Comparison of ENCODE assay signal across 8 cellular contexts in the genomic region with DNA sequence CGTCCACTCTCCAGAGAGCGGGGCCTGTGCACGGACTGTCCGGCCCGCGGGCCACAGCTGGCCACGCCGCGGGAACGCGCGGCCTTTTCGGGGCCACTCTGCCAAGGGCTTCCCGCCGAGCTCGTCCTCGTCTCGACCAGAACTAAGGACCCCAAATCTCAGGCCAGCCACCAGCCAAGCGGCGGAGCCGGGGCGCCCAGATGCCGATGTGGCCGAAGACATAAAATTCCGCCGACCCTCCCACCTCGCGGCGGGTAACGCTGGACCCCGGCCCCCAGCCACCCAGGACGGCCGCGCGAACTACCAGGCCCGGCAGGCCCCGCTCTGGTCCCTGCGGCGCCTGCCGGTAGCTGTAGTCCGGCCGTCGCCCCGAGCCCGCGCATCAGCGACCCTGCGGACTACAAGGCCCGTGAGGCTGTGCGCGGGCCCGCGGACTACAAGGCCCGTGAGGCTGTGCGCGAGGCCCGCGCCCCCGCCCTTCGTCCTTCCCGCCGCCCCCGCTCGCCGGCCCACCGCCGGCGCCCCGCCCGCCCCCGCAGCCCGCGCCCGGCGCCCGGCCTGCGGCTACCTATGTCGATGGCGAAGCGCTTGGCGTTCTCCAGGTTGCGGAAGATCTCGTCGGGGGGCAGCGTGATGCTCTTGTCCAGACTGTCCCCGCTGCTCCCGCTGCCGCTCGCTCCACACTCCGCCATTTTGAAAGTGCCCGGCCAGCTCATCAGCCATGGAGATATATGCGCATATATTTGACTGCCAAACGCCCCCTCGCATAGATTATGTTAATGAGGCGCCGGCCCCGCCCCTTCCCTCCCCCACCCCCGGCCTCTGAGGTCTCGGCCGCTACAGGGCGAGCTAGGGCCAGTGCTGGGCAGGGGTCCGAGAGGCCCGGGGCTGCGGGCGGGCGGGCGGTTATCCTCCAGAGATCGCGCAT. TPM values are rescaled to one million over a fixed set of nuclear protein-coding genes. Genes with fewer than 3 reads are reported as not detected.
DNase-seq lines count a peak whose midpoint lies in the region; ATAC-seq and TF ChIP-seq lines count a peak whose summit lies in the region.

A gene (minus strand): TSS at position 701 of the 928 bp plus-strand sequence. CDS start 9 bp downstream, at position 692.

- peaks cover 3% of the 10 kb centered on the region for H3K36me3 Mint-ChIP-seq in activated T-cell treated with anti-CD3 and anti-CD28 coated beads, Interleukin-2, amount 50 U/mL, for 4 hours (ENCODE audit: insufficient read depth)

- peaks cover 12% of the 10 kb centered on the region for H3K27me3 Mint-ChIP-seq in activated T-cell treated with anti-CD3 and anti-CD28 coated beads, Interleukin-2, amount 50 U/mL, for 4 hours (ENCODE audit: low read depth)

- DNase-seq in DMS 273 (lab: John Stamatoyannopoulos, UW; ENCODE audit: unreplicated experiment) (peak; percentile 98), Panc1 (ENCODE audit: low read depth, low spot score) (no peak), myocyte (ENCODE audit: low read depth) (peak; percentile 93)
- peak; percentile 83 for DNase-seq in activated T-cell treated with anti-CD3 and anti-CD28 coated beads, Interleukin-2, amount 50 U/mL, for 4 hours
- peak; percentile 85 to 87 for DNase-seq in stimulated activated CD8-positive, alpha-beta memory T cell treated with anti-CD3 and anti-CD28 coated beads, Interleukin-7, amount 100 ng/mL, for 48 hours (ENCODE audit: extremely low read depth in 1 of 2, low read depth in 1 of 2)

- in situ Hi-C loops in Panc1 (cut with HindIII; ENCODE audit: low pct_unique_long_range_greater_than_20kb, low sequenced_read_pairs): no loop called here

- TF ChIP-seq CTCF in Panc1 (IDR thresholded peaks at IDR 0.05): no peak

- no TSS peak for BruUV-seq in Panc1 (replicated peaks; lab: Mats Ljungman, UMichigan)

- peaks cover 5% of the 10 kb centered on the region for H3K36me3 ChIP-seq in HUES6 (ENCODE audit: control insufficient read depth, insufficient read depth, low read length)
- H3K36me3 ChIP-seq in Panc1 (ENCODE audit: control insufficient read depth, insufficient read depth, low read length): no peaks in the 10 kb centered on the region; the same call in 1 of the 2 replicates

- H3K9me3 ChIP-seq in HUES6 (ENCODE audit: control insufficient read depth, insufficient read depth, low read depth, low read length) (no peaks in the 10 kb centered on the region), Panc1 (ENCODE audit: control insufficient read depth, insufficient read depth, low read depth, low read length) (no peaks in the 10 kb centered on the region)

- H3K4me1 ChIP-seq in HUES6 (ENCODE audit: control insufficient read depth, insufficient read depth, low read length): peaks cover 40% of the 10 kb centered on the region
- peaks cover 48% of the 10 kb centered on the region for H3K4me1 ChIP-seq in Panc1 (ENCODE audit: control insufficient read depth, insufficient read depth, low read length)

- peaks cover 46% of the 10 kb centered on the region for H3K27me3 ChIP-seq in HUES6 (ENCODE audit: control insufficient read depth, insufficient read depth, low read length)
- no peaks in the 10 kb centered on the region for H3K27me3 ChIP-seq in Panc1 (ENCODE audit: control insufficient read depth, insufficient read depth, low read length)

- ATAC-seq in GM21390 (IDR thresholded peaks at IDR 0.05; ENCODE audit: unreplicated experiment) (peak; percentile 85), Panc1 (peak; percentile 95), esophagus mucosa (peak; percentile 84)
- ATAC-seq in activated T-cell treated with anti-CD3 and anti-CD28 coated beads, Interleukin-2, amount 50 U/mL, for 4 hours: peak; percentile 91 to 92

- intact Hi-C loops in Panc1 (cut with micrococcal nuclease; ENCODE audit: unreplicated experiment): no loop called here

- CTCF ChIA-PET in Panc1 (lab: Charles Lee): interaction anchor here (0.6 to 0.7 kb wide), 2 partner anchors 8 to 111 kb away, joined by 3 to 5 read pairs; no protein-coding TSS in a partner anchor

- H3K9ac ChIP-seq in HUES6 (ENCODE audit: low read length): peak within 1 kb of the TSS; percentile 79

- POLR2A ChIA-PET in Panc1 (lab: Charles Lee): interaction anchor here (0.5 to 0.7 kb wide), 6 partner anchors 8 to 314 kb away, joined by 3 to 5 read pairs (median 4); no protein-coding TSS in a partner anchor

- peaks cover 46% of the 10 kb centered on the region for H3K4me1 Mint-ChIP-seq in activated T-cell treated with anti-CD3 and anti-CD28 coated beads, Interleukin-2, amount 50 U/mL, for 4 hours (ENCODE audit: low read depth)

- H3K4me3 ChIP-seq in HUES6 (ENCODE audit: low read depth, low read length): peak within 1 kb of the TSS; percentile 88
- H3K4me3 ChIP-seq in Panc1 (ENCODE audit: low read depth in 2 of 2, low read length in 2 of 2): peak within 1 kb of the TSS; percentile 70 to 93

- no peaks in the 10 kb centered on the region for H3K9me3 Mint-ChIP-seq in activated T-cell treated with anti-CD3 and anti-CD28 coated beads, Interleukin-2, amount 50 U/mL, for 4 hours

- H3K27ac ChIP-seq in HUES6 (ENCODE audit: low read depth, low read length): no peak within 1 kb of the TSS
- peak within 1 kb of the TSS; percentile 87 for H3K27ac ChIP-seq in Panc1 (ENCODE audit: low read length)

- peak within 1 kb of the TSS; percentile 90 for H3K4me3 Mint-ChIP-seq in activated T-cell treated with anti-CD3 and anti-CD28 coated beads, Interleukin-2, amount 50 U/mL, for 4 hours

RNA-seq across cellular contexts. Expression of the gene that starts here (rescaled TPM):
- 35.9 TPM for total RNA-seq in Panc1 (2021; ENCODE audit: unreplicated experiment)
- 26.7 TPM for polyA plus RNA-seq in Panc1 (2012; ENCODE audit: insufficient read length)
- total RNA-seq in activated T-cell treated with anti-CD3 and anti-CD28 coated beads, Interleukin-2, amount 50 U/mL, for 4 hours: 10 to 100 TPM; 38.4 to 40.5 (median 40.0) TPM
- 10.1 TPM for total RNA-seq in esophagus mucosa
- total RNA-seq in myocyte: 19.4 and 27.5 TPM in 2 replicates
- polyA plus RNA-seq in myocyte (2012): 17.9 TPM
